ENCODE assay signal across 18 cellular contexts in genomic region chr16:49546059-49546458, GRCh38.
A peak's percentile ranks its signal among the peaks of the same experiment; 100 is the strongest.
DNase-seq lines count a peak whose midpoint lies in the region; ATAC-seq, FAIRE-seq and TF ChIP-seq lines count a peak whose summit lies in the region.
"Had no signal": no experiment of that assay in that cellular context is flagged by ENCODE, and none has a peak within 500 bp of the region (broad histone marks: within the 10 kb centered on the region; RNA-seq: fewer than 3 reads in every experiment).

No MANE protein-coding gene starts in this region.

- TF ChIP-seq POLR2A in gastroesophageal sphincter (IDR thresholded peaks at IDR 0.05) (no peak), gastrocnemius medialis (IDR thresholded peaks at IDR 0.05) (no peak)

- intact Hi-C loops in gastrocnemius medialis (cut with DNase I; ENCODE audit: low total_unique reads) = no loop called here

- TF ChIP-seq CTCF in brain (conservative IDR thresholded peaks at IDR 0.05) = no peak
- no peak for TF ChIP-seq CTCF in gastroesophageal sphincter (IDR thresholded peaks at IDR 0.05)
- TF ChIP-seq CTCF in gastrocnemius medialis (IDR thresholded peaks at IDR 0.05 in 4 of 5, conservative IDR thresholded peaks at IDR 0.05 in 1 of 5) = no peak

- H3K27me3 Mint-ChIP-seq in brain = peaks cover 16% of the 10 kb centered on the region

- H3K36me3 Mint-ChIP-seq in brain = no peaks in the 10 kb centered on the region
- H3K36me3 Mint-ChIP-seq: CD4-positive, alpha-beta memory T cell had no signal

- H3K9me3 ChIP-seq in HUES48 (ENCODE audit: control insufficient read depth, insufficient read depth, low read length) (no peaks in the 10 kb centered on the region), gastroesophageal sphincter (no peaks in the 10 kb centered on the region), gastrocnemius medialis (no peaks in the 10 kb centered on the region)
- H3K9me3 ChIP-seq: A549, BE2C had no signal

- H3K27me3 ChIP-seq in HUES48 (ENCODE audit: control insufficient read depth, insufficient read depth, low read length) (no peaks in the 10 kb centered on the region), gastroesophageal sphincter (no peaks in the 10 kb centered on the region), gastrocnemius medialis (no peaks in the 10 kb centered on the region)
- H3K27me3 ChIP-seq: BE2C had no signal

- TF ChIP-seq EP300 in gastroesophageal sphincter (IDR thresholded peaks at IDR 0.05) = no peak

- ATAC-seq in gastroesophageal sphincter (peak; percentile 60), gastrocnemius medialis (no peak)
- ATAC-seq: A549 had no signal

- no peak overlapping the region for H3K9ac ChIP-seq in HUES48 (ENCODE audit: low read depth, low read length)

- H3K36me3 ChIP-seq in HUES48 (ENCODE audit: control insufficient read depth, insufficient read depth, low read length) = no peaks in the 10 kb centered on the region
- no peaks in the 10 kb centered on the region for H3K36me3 ChIP-seq in gastroesophageal sphincter
- H3K36me3 ChIP-seq in gastrocnemius medialis = no peaks in the 10 kb centered on the region
- H3K36me3 ChIP-seq: BE2C had no signal

- H3K4me1 Mint-ChIP-seq in brain = peaks cover 99% of the 10 kb centered on the region
- H3K4me1 Mint-ChIP-seq: CD4-positive, alpha-beta memory T cell had no signal

- FAIRE-seq in urothelium cell line (lab: Jason Lieb, UNC) = no peak
- FAIRE-seq: A549, G401.6, GM12891 had no signal

- no peak for DNase-seq in gastrocnemius medialis
- DNase-seq in NOMO-1 (lab: John Stamatoyannopoulos, UW; ENCODE audit: unreplicated experiment in 2 of 2) = no peak
- no peak for DNase-seq in 8988T
- no peak for DNase-seq in urothelium cell line (ENCODE audit: low spot score)
- DNase-seq: BE2C; CD4-positive, alpha-beta memory T cell; DMS153; DMS79 treated with DMSO at 0.1 percent for 48 hours; EL; GOT3; H9 had no signal

- no peak overlapping the region for H3K4me3 Mint-ChIP-seq in brain
- H3K4me3 Mint-ChIP-seq: CD4-positive, alpha-beta memory T cell; H9 had no signal

- peak overlapping the region in 3 of 5 experiments; percentile 32 to 65 (median 50) for H3K27ac Mint-ChIP-seq in brain
- H3K27ac Mint-ChIP-seq: CD4-positive, alpha-beta memory T cell had no signal

- H3K4me1 ChIP-seq in HUES48 (ENCODE audit: control insufficient read depth, insufficient read depth, low read length) (peaks cover 15% of the 10 kb centered on the region), gastroesophageal sphincter (peaks cover 0 to 12% (median 10%) of the 10 kb centered on the region in 3 donors), gastrocnemius medialis (peaks cover 38 to 43% of the 10 kb centered on the region in 2 donors)

- in situ Hi-C loops in gastrocnemius medialis (cut with MboI; ENCODE audit: low sequenced_read_pairs in 4 of 4) = no loop called here

- no peak overlapping the region for H3K4me3 ChIP-seq in HUES48 (ENCODE audit: low read depth, low read length)
- no peak overlapping the region for H3K4me3 ChIP-seq in gastroesophageal sphincter
- H3K4me3 ChIP-seq in gastrocnemius medialis = no peak overlapping the region
- H3K4me3 ChIP-seq: A549 had no signal

- no peaks in the 10 kb centered on the region for H3K9me3 Mint-ChIP-seq in brain
- H3K9me3 Mint-ChIP-seq: H9 had no signal

- peak overlapping the region; percentile 7 for H3K27ac ChIP-seq in HUES48 (ENCODE audit: low read depth, low read length)
- peak overlapping the region in 1 of 4 donors; percentile 42 for H3K27ac ChIP-seq in gastroesophageal sphincter
- H3K27ac ChIP-seq in gastrocnemius medialis = peak overlapping the region in 3 of 4 donors; percentile 83 to 86 (median 85)
- H3K27ac ChIP-seq: A549, C4-2B had no signal

- 82% methylated on average over 2 of the region's 2 CpGs; no CpG with 5 or more reads in 1 of the 2 donors for WGBS in gastroesophageal sphincter (ENCODE audit: low coverage in 1 of 2), 2 donors
